In the genomic region with DNA sequence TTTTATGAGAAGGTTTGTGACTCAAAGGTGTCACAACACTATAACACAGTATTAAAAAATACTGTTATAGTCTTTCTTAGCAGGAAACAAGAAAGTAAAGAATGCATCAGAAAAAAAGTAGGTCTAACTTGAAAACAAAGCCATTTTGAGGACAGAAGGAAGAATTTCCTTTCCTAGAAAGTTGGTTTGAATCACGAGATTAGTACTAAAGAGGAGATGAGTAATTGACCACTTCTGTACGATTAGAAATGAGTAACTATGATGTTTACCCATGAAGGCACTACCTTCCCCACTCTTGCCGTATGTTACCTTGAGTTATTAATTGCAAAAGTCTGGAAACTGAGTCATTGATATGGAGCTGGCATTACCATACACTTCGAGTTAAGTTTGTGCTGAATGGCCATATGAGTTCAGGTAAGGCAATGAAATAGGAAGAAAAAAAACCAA, we compare ENCODE assay signal across 16 cellular contexts.
A peak's percentile ranks its signal among the peaks of the same experiment; 100 is the strongest.
DNase-seq lines count a peak whose midpoint lies in the region; ATAC-seq, FAIRE-seq and TF ChIP-seq lines count a peak whose summit lies in the region.
"Had no signal": no experiment of that assay in that cellular context is flagged by ENCODE, and none has a peak within 500 bp of the region (broad histone marks: within the 10 kb centered on the region; RNA-seq: fewer than 3 reads in every experiment).

No MANE protein-coding gene starts in this region.

- DNase-seq in activated CD4-positive, CD25-positive, alpha-beta regulatory T cell treated with anti-CD3 and anti-CD28 coated beads, Interleukin-2, amount 50 U/mL, for 72 hours, result no peak
- peak; percentile 57 for DNase-seq in NCI-H226
- peak; percentile 81 for DNase-seq in endothelial cell of umbilical vein (ENCODE audit: low read depth, low spot score)
- peak; percentile 22 for DNase-seq in skeletal muscle cell (ENCODE audit: low read depth)
- DNase-seq in head of caudate nucleus, result no peak
- DNase-seq in D341Med (ENCODE audit: low spot score), result no peak
- DNase-seq: activated CD4-positive, alpha-beta T cell treated with anti-CD3 and anti-CD28 coated beads, Interleukin-2, amount 50 U/mL, for 1 hour; activated naive CD4-positive, alpha-beta T cell treated with anti-CD3 and anti-CD28 coated beads, Interleukin-2, amount 10 ng/mL, durations not matched to agents 7 days and 5 days; midbrain; NCI-H1436 had no signal

- H3K4me3 ChIP-seq in endothelial cell of umbilical vein (replicated peaks in 1 of 3; ENCODE audit: insufficient read depth in 1 of 3, low read depth in 1 of 3, low read length in 3 of 3) (no peak overlapping the region), skeletal muscle cell (ENCODE audit: low read depth, low read length) (no peak overlapping the region)
- H3K4me3 ChIP-seq: esophagus muscularis mucosa, tibial nerve had no signal

- peak; percentile 28 for FAIRE-seq in endothelial cell of umbilical vein (lab: Jason Lieb, UNC)
- FAIRE-seq: A204.1, HepG2 had no signal

- peak overlapping the region; percentile 40 for H3K4me2 ChIP-seq in endothelial cell of umbilical vein (ENCODE audit: insufficient read depth, low read length)

- TF ChIP-seq POLR2A in endothelial cell of umbilical vein (IDR thresholded peaks at IDR 0.05; ENCODE audit: low read depth, low read length), result no peak

- H3K4me1 ChIP-seq in endothelial cell of umbilical vein (ENCODE audit: control insufficient read depth, extremely low read depth, insufficient read depth, low read length), result peaks cover 36% of the 10 kb centered on the region

- H3K27ac ChIP-seq in endothelial cell of umbilical vein (ENCODE audit: insufficient read depth, low read depth, low read length), result peak overlapping the region; percentile 47
- H3K27ac ChIP-seq: esophagus muscularis mucosa, tibial nerve had no signal

- intact Hi-C loops in endothelial cell of umbilical vein (cut with micrococcal nuclease), result no loop called here
- intact Hi-C loops in head of caudate nucleus (cut with DNase I), result no loop called here

- H3K9ac ChIP-seq in endothelial cell of umbilical vein (replicated peaks; ENCODE audit: extremely low read depth, insufficient read depth, low read length), result no peak overlapping the region

- H3K9me1 ChIP-seq in endothelial cell of umbilical vein (replicated peaks; ENCODE audit: control insufficient read depth, extremely low read depth, insufficient read depth, low read length), result no peaks in the 10 kb centered on the region

- no peaks in the 10 kb centered on the region for H3K27me3 ChIP-seq in endothelial cell of umbilical vein (ENCODE audit: control insufficient read depth in 2 of 2, insufficient read depth in 2 of 2, low read length in 2 of 2)
- H3K27me3 ChIP-seq: esophagus muscularis mucosa, tibial nerve had no signal

- H3K36me3 ChIP-seq in endothelial cell of umbilical vein (ENCODE audit: control insufficient read depth in 2 of 2, extremely low read depth in 1 of 2, insufficient read depth in 2 of 2, low read length in 2 of 2), result no peaks in the 10 kb centered on the region
- H3K36me3 ChIP-seq: esophagus muscularis mucosa had no signal

- dilution Hi-C loops in endothelial cell of umbilical vein (cut with MboI; ENCODE audit: extremely low pct_ligation_motif_present, low sequenced_read_pairs), result no loop called here

- H3K9me3 ChIP-seq in endothelial cell of umbilical vein (replicated peaks; ENCODE audit: control insufficient read depth, insufficient read depth, low read length), result no peaks in the 10 kb centered on the region
- H3K9me3 ChIP-seq: esophagus muscularis mucosa, tibial nerve had no signal

- no peaks in the 10 kb centered on the region for H4K20me1 ChIP-seq in endothelial cell of umbilical vein (replicated peaks; ENCODE audit: control insufficient read depth, extremely low read depth, insufficient read depth, low read length)

- CTCF ChIA-PET in endothelial cell of umbilical vein (lab: Charles Lee), result interaction anchor here (1.1 to 2.3 kb wide), 2 partner anchors 179 to 248 kb away, joined by 3 to 11 read pairs; no protein-coding TSS in a partner anchor

- H2AFZ ChIP-seq in endothelial cell of umbilical vein (ENCODE audit: low read depth, low read length), result no peak overlapping the region

- no TSS peak for BruUV-seq in endothelial cell of umbilical vein (replicated peaks; lab: Mats Ljungman, UMichigan)

- no peak for TF ChIP-seq CTCF in endothelial cell of umbilical vein (IDR thresholded peaks at IDR 0.05; ENCODE audit: extremely low read depth in 1 of 2, insufficient read depth in 1 of 2, low read depth in 1 of 2, low read length in 2 of 2)

- POLR2A ChIA-PET in endothelial cell of umbilical vein (lab: Charles Lee), result no interaction called here

- ATAC-seq in activated CD4-positive, CD25-positive, alpha-beta regulatory T cell treated with anti-CD3 and anti-CD28 coated beads, Interleukin-2, amount 50 U/mL, for 24 hours, result peak; percentile 92 to 96
- ATAC-seq in HG03280 (IDR thresholded peaks at IDR 0.05; ENCODE audit: unreplicated experiment), result no peak
- ATAC-seq: HepG2 had no signal

- H3K79me2 ChIP-seq in endothelial cell of umbilical vein (ENCODE audit: control insufficient read depth, insufficient read depth, low read length), result no peaks in the 10 kb centered on the region

TF ChIP-seq in endothelial cell of umbilical vein, 7 proteins besides CTCF, POLR2A, EP300 and RAD21:
- TF ChIP-seq JUN (IDR thresholded peaks at IDR 0.05; ENCODE audit: borderline replicate concordance, insufficient read depth, insufficient read length, low read depth) (peak; percentile 67), POLR2AphosphoS5 (IDR thresholded peaks at IDR 0.05; ENCODE audit: insufficient read depth, low read depth, low read length) (peak; percentile 52), MYC (IDR thresholded peaks at IDR 0.05; ENCODE audit: low read depth, low read length) (no peak), FOS (IDR thresholded peaks at IDR 0.05; ENCODE audit: borderline replicate concordance, insufficient read depth, low read length) (peak; percentile 95), EZH2 (IDR thresholded peaks at IDR 0.05; ENCODE audit: borderline replicate concordance, low read depth, low read length, severe bottlenecking) (no peak), GATA2 (IDR thresholded peaks at IDR 0.05; ENCODE audit: insufficient read depth, insufficient read length, low read depth, low read length) (peak; percentile 81)
- TF ChIP-seq, protein P1, sequence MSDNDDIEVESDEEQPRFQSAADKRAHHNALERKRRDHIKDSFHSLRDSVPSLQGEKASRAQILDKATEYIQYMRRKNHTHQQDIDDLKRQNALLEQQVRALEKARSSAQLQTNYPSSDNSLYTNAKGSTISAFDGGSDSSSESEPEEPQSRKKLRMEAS (IDR thresholded peaks at IDR 0.05; ENCODE audit: insufficient read depth, insufficient read length), result no peak

Comparison
In these comparisons a context has a peak if more than half of its experiments do, and no peak if none do; other contexts are left out.
1. DNase-seq: peak in NCI-H226 (single experiment), endothelial cell of umbilical vein (single experiment) and skeletal muscle cell (single experiment); none in activated CD4-positive, CD25-positive, alpha-beta regulatory T cell treated with anti-CD3 and anti-CD28 coated beads, Interleukin-2, amount 50 U/mL, for 72 hours (single experiment), head of caudate nucleus (0 of 42) and D341Med (single experiment).